ENCODE assay signal across 22 cellular contexts in genomic region chr5:96050273-96050880, GRCh38.
DNase-seq lines count a peak whose midpoint lies in the region; ATAC-seq and TF ChIP-seq lines count a peak whose summit lies in the region.
"Had no signal": no experiment of that assay in that cellular context is flagged by ENCODE, and none has a peak within 500 bp of the region (broad histone marks: within the 10 kb centered on the region; RNA-seq: fewer than 3 reads in every experiment).

No MANE protein-coding gene starts in this region.

- H3K4me2 ChIP-seq in GM23338, result no peak overlapping the region

- H3K27ac ChIP-seq in GM23338 (ENCODE audit: low read depth), result no peak overlapping the region
- H3K27ac ChIP-seq in SJCRH30, result no peak overlapping the region; the same call in 1 of the 2 replicates
- H3K27ac ChIP-seq in left lung, result no peak overlapping the region
- H3K27ac ChIP-seq in upper lobe of left lung, result no peak overlapping the region
- H3K27ac ChIP-seq: dorsolateral prefrontal cortex, heart left ventricle, uterus had no signal

- H3K4me1 ChIP-seq in GM23338 (ENCODE audit: insufficient read depth) (no peaks in the 10 kb centered on the region; the same call in 1 of the 2 replicates), SJCRH30 (peaks cover 18% of the 10 kb centered on the region), left lung (peaks cover 3 to 15% of the 10 kb centered on the region in 2 donors), upper lobe of left lung (peaks cover 0 to 16% (median 0%) of the 10 kb centered on the region in 4 donors)
- H3K4me1 ChIP-seq: BE2C, uterus had no signal

- no peaks in the 10 kb centered on the region for H3K36me3 Mint-ChIP-seq in GM23338 (ENCODE audit: low read depth)
- H3K36me3 Mint-ChIP-seq: natural killer cell had no signal

- intact Hi-C loops in left lung (cut with DNase I), result no loop called here

- H3K9me3 ChIP-seq in SJCRH30 (replicated peaks), result no peaks in the 10 kb centered on the region
- no peaks in the 10 kb centered on the region for H3K9me3 ChIP-seq in left lung
- H3K9me3 ChIP-seq in upper lobe of left lung, result no peaks in the 10 kb centered on the region
- H3K9me3 ChIP-seq: BE2C, right lobe of liver, uterus had no signal

- H4K20me1 ChIP-seq in GM23338 (replicated peaks; ENCODE audit: insufficient read depth), result no peaks in the 10 kb centered on the region

- ATAC-seq in GM23338 (peak; percentile 42; the same call in 2 of the 3 replicates), left lung (peak; percentile 29), upper lobe of left lung (ENCODE audit: low FRiP score in 2 of 2) (peak; percentile 26 to 66), GM21723 (IDR thresholded peaks at IDR 0.05; ENCODE audit: unreplicated experiment) (no peak), GM18858 (IDR thresholded peaks at IDR 0.05; ENCODE audit: unreplicated experiment) (no peak)
- ATAC-seq: activated CD4-positive, CD25-positive, alpha-beta regulatory T cell treated with anti-CD3 and anti-CD28 coated beads, Interleukin-2, amount 50 U/mL, for 24 hours; activated CD8-positive, alpha-beta T cell treated with anti-CD3 and anti-CD28 coated beads, Interleukin-2, amount 10 ng/mL, durations not matched to agents 7 days and 5 days had no signal

- no peak for TF ChIP-seq POLR2A in upper lobe of left lung (IDR thresholded peaks at IDR 0.05)

- H3K4me3 ChIP-seq in GM23338, result no peak overlapping the region
- no peak overlapping the region for H3K4me3 ChIP-seq in SJCRH30
- H3K4me3 ChIP-seq in left lung, result no peak overlapping the region
- no peak overlapping the region for H3K4me3 ChIP-seq in upper lobe of left lung
- H3K4me3 ChIP-seq: dorsolateral prefrontal cortex, heart left ventricle, right lobe of liver, uterus had no signal

- H3K4me1 Mint-ChIP-seq in GM23338, result no peaks in the 10 kb centered on the region
- H3K4me1 Mint-ChIP-seq: natural killer cell had no signal

- H3K9me2 ChIP-seq in GM23338 (ENCODE audit: insufficient read depth), result peaks cover 4% of the 10 kb centered on the region

- no peak overlapping the region for H3K27ac Mint-ChIP-seq in GM23338
- H3K27ac Mint-ChIP-seq: activated CD8-positive, alpha-beta T cell treated with anti-CD3 and anti-CD28 coated beads, Interleukin-2, amount 10 ng/mL, durations not matched to agents 7 days and 5 days; natural killer cell had no signal

- H3K27me3 ChIP-seq in GM23338 (ENCODE audit: insufficient read depth) (no peaks in the 10 kb centered on the region), SJCRH30 (no peaks in the 10 kb centered on the region), left lung (no peaks in the 10 kb centered on the region), upper lobe of left lung (no peaks in the 10 kb centered on the region)
- H3K27me3 ChIP-seq: BE2C, dorsolateral prefrontal cortex, heart left ventricle, right lobe of liver, uterus had no signal

- DNase-seq in GM23338 (ENCODE audit: low spot score) (no peak), SJCRH30 (peak; percentile 37 to 58), left lung (peak in 1 of 2 donors; percentile 38), upper lobe of left lung (no peak), NCI-H446 (lab: John Stamatoyannopoulos, UW) (no peak)
- DNase-seq: activated CD8-positive, alpha-beta T cell treated with anti-CD3 and anti-CD28 coated beads, Interleukin-2, amount 10 ng/mL, durations not matched to agents 7 days and 5 days; BE2C; caudate nucleus; dorsolateral prefrontal cortex; heart left ventricle; HFFc6; KG1; natural killer cell; NCI-H1092; NCI-H2029 treated with DMSO at 0.1 percent for 48 hours; NCI-H446 treated with DMSO at 0.1 percent for 48 hours; right lobe of liver; T-helper 9 cell; uterus had no signal

- TF ChIP-seq CTCF in GM23338 (conservative IDR thresholded peaks at IDR 0.05; ENCODE audit: low read depth in 2 of 2) (no peak), left lung (IDR thresholded peaks at IDR 0.05) (no peak), upper lobe of left lung (IDR thresholded peaks at IDR 0.05) (no peak)

- no peaks in the 10 kb centered on the region for H3K27me3 Mint-ChIP-seq in GM23338 (ENCODE audit: insufficient read depth, low read depth, poor library complexity)

- no peak overlapping the region for H3K4me3 Mint-ChIP-seq in GM23338
- H3K4me3 Mint-ChIP-seq: activated CD8-positive, alpha-beta T cell treated with anti-CD3 and anti-CD28 coated beads, Interleukin-2, amount 10 ng/mL, durations not matched to agents 7 days and 5 days; natural killer cell had no signal

- H3K36me3 ChIP-seq in GM23338 (ENCODE audit: insufficient read depth) (no peaks in the 10 kb centered on the region), SJCRH30 (no peaks in the 10 kb centered on the region), left lung (no peaks in the 10 kb centered on the region), upper lobe of left lung (no peaks in the 10 kb centered on the region)
- H3K36me3 ChIP-seq: BE2C, heart left ventricle, right lobe of liver, uterus had no signal

- 83 to 84% methylated on average over 7 of the region's 7 CpGs for WGBS in upper lobe of left lung, 2 donors

- no peak for TF ChIP-seq EP300 in upper lobe of left lung (IDR thresholded peaks at IDR 0.05)

- no peaks in the 10 kb centered on the region for H3K79me2 ChIP-seq in GM23338 (replicated peaks; ENCODE audit: insufficient read depth)

- peak overlapping the region; percentile 85 for H2AFZ ChIP-seq in GM23338

- H3F3A ChIP-seq in GM23338 (replicated peaks; ENCODE audit: low read depth), result no peaks in the 10 kb centered on the region

- H3K9me3 Mint-ChIP-seq in GM23338, result no peaks in the 10 kb centered on the region
- H3K9me3 Mint-ChIP-seq: HFFc6 had no signal

TF ChIP-seq in GM23338, 12 proteins besides CTCF, POLR2A, EP300 and RAD21 (continues in another document):
- TF ChIP-seq CREB1 (CRISPR knock-in tag; IDR thresholded peaks at IDR 0.05; ENCODE audit: low read depth), result no peak
- TF ChIP-seq POLR2AphosphoS5 (IDR thresholded peaks at IDR 0.05; ENCODE audit: low read depth), result no peak
- TF ChIP-seq EZH2phosphoT487 (IDR thresholded peaks at IDR 0.05; ENCODE audit: unreplicated experiment), result no peak
- no peak for TF ChIP-seq ETS1 (IDR thresholded peaks at IDR 0.05)
- no peak for TF ChIP-seq STAT1 (IDR thresholded peaks at IDR 0.05; ENCODE audit: unreplicated experiment)
- no peak for TF ChIP-seq REST (IDR thresholded peaks at IDR 0.05; ENCODE audit: unreplicated experiment)
- TF ChIP-seq NANOG (IDR thresholded peaks at IDR 0.05; ENCODE audit: borderline replicate concordance), result no peak

Comparison
In these comparisons a context has a peak if more than half of its experiments do, and no peak if none do; other contexts are left out.
1. ATAC-seq: peak in GM23338 (single experiment), left lung (single experiment) and upper lobe of left lung (2 of 2); none in GM21723 (single experiment) and GM18858 (single experiment).
2. DNase-seq: peak in SJCRH30 (2 of 2); none in GM23338 (single experiment), upper lobe of left lung (0 of 2) and NCI-H446 (0 of 2).